Comparison of ENCODE assay signal across 30 cellular contexts in the genomic region with DNA sequence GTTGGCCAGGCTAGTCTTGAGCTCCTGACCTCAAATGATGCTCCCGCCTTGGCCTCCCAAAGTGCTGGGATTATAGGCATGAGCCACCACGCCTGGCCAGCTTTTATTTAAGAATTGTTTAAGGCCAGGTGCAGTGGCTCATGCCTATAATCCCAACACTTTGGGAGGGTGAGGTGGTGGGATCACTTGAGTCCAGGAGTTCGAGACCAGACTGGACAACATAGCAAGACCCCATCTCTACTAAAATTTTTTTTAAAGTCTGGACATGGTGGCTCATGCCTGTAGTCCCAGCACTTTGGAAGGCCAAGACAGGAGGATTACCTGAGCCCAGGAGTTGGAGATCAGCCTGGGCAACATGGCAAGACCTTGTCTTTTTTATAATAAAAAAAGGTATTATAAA. TPM values are rescaled to one million over a fixed set of nuclear protein-coding genes. Genes with fewer than 3 reads are reported as not detected.
"Had no signal": no experiment of that assay in that cellular context is flagged by ENCODE, and none has a peak within 500 bp of the region (broad histone marks: within the 10 kb centered on the region; RNA-seq: fewer than 3 reads in every experiment).

No MANE protein-coding gene starts in this region.

- ATAC-seq: activated naive CD4-positive, alpha-beta T cell treated with anti-CD3 and anti-CD28 coated beads, Interleukin-2, amount 50 U/mL, for 72 hours; activated T-cell treated with anti-CD3 and anti-CD28 coated beads, Interleukin-2, amount 50 U/mL, for 72 hours; effector memory CD8-positive, alpha-beta T cell; foreskin keratinocyte; gastrocnemius medialis; heart left ventricle had no signal

- H3K27ac ChIP-seq: ascending aorta, foreskin keratinocyte, gastrocnemius medialis had no signal

- DNase-seq: activated CD4-positive, alpha-beta memory T cell treated with anti-CD3 and anti-CD28 coated beads, Interleukin-2, amount 10 ng/mL, durations not matched to agents 7 days and 5 days; activated CD4-positive, alpha-beta T cell treated with anti-CD3 and anti-CD28 coated beads for 1 hour; activated CD4-positive, alpha-beta T cell treated with anti-CD3 and anti-CD28 coated beads for 4 hours; activated CD4-positive, alpha-beta T cell treated with anti-CD3 and anti-CD28 coated beads, Interleukin-2, amount 10 ng/mL, durations not matched to agents 7 days and 5 days; activated CD4-positive, alpha-beta T cell treated with anti-CD3 and anti-CD28 coated beads, Interleukin-2, amount 50 U/mL, for 4 hours; activated CD8-positive, alpha-beta memory T cell treated with anti-CD3 and anti-CD28 coated beads, Interleukin-2, amount 50 U/mL, for 48 hours; activated gamma-delta T cell; activated naive CD4-positive, alpha-beta T cell; activated naive CD4-positive, alpha-beta T cell treated with anti-CD3 and anti-CD28 coated beads, Interleukin-2, amount 10 ng/mL, durations not matched to agents 7 days and 5 days; activated naive CD8-positive, alpha-beta T cell treated with anti-CD3 and anti-CD28 coated beads, Interleukin-2, amount 10 ng/mL, durations not matched to agents 7 days and 5 days; activated T-cell treated with anti-CD3 and anti-CD28 coated beads for 4 hours; activated T-cell treated with anti-CD3 and anti-CD28 coated beads, Interleukin-2, amount 50 U/mL, for 24 hours; activated T-cell treated with anti-CD3 and anti-CD28 coated beads, Interleukin-2, amount 50 U/mL, for 72 hours; caudate nucleus; cortex of kidney; dermis blood vessel endothelial cell; effector CD4-positive, alpha-beta T cell; effector memory CD8-positive, alpha-beta T cell; erythroblast; foreskin keratinocyte; gastrocnemius medialis; glutamatergic neuron; T-helper 2 cell had no signal

- H3K9me3 ChIP-seq: ascending aorta, esophagus muscularis mucosa, gastrocnemius medialis, heart left ventricle had no signal

- FAIRE-seq: bronchial epithelial cell, colon had no signal

- H3K36me3 ChIP-seq: ascending aorta, esophagus muscularis mucosa, gastrocnemius medialis, heart left ventricle had no signal

- H3K4me1 ChIP-seq: foreskin keratinocyte had no signal

- H3K27me3 ChIP-seq: ascending aorta had no signal

- H3K4me3 ChIP-seq: ascending aorta, esophagus muscularis mucosa, gastrocnemius medialis, heart left ventricle had no signal

RNA-seq across cellular contexts. Expression of a gene that starts 5.2 kb away (rescaled TPM):
- total RNA-seq: dermis blood vessel endothelial cell had no signal

RNA-seq across cellular contexts. Expression of a gene that starts 19.7 kb away (rescaled TPM):
- total RNA-seq: ascending aorta; bronchial epithelial cell; dermis blood vessel endothelial cell; foreskin keratinocyte; heart left ventricle; T-helper 1 cell treated with Interleukin-12 subunit alpha and Interleukin-12 subunit beta and Interleukin-4 antibody, amounts not matched to agents 30 ng/mL and 1 ng/mL, for 36 hours had no signal
- polyA plus RNA-seq: foreskin keratinocyte, heart left ventricle had no signal
